20 cellular contexts compared by ENCODE assay signal in the genomic region with DNA sequence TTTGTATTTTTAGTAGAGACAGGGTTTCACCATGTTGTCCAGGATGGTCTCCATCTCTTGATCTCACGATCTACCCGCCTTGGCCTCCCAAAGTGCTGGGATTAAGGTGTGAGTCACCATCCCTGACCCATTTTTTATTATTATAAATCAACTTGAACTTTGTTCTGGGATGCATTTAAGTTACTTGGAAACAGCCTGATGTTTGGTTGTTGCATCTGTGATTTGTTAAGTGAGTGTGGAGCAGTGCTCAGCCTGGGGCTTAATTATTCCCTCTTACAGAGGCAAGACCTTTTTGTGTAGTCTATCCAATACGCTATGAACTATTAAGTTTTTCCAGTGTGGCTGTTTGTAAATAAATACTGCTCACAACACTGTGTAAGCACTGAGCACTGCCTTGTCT. TPM values are rescaled to one million over a fixed set of nuclear protein-coding genes. Genes with fewer than 3 reads are reported as not detected.
DNase-seq lines count a peak whose midpoint lies in the region; ATAC-seq, FAIRE-seq and TF ChIP-seq lines count a peak whose summit lies in the region.
"Had no signal": no experiment of that assay in that cellular context is flagged by ENCODE, and none has a peak within 500 bp of the region (broad histone marks: within the 10 kb centered on the region; RNA-seq: fewer than 3 reads in every experiment).

No MANE protein-coding gene starts in this region.

- H3K27ac ChIP-seq in GM12878 (ENCODE audit: control insufficient read depth, insufficient read depth) = peak overlapping the region; percentile 77; the same call in 1 of the 2 replicates

- in situ Hi-C loops in GM12878 (cut with MboI) = no loop called here

- WGBS in GM12878 (ENCODE audit: insufficient coverage, insufficient replicate concordance, low lambda C conversion rate, missing lambda C conversion rate) = 96% methylated on average over 3 of the region's 3 CpGs

- no peak for TF ChIP-seq RAD21 in GM12878 (IDR thresholded peaks at IDR 0.05; ENCODE audit: insufficient read depth, low read depth, low read length)

- 0 out of 4 replicates have a peak, but pooled peaks cover 0 to 4% of the 10 kb centered on the region in 2 experiments for H3K36me3 ChIP-seq in GM12878 (ENCODE audit: control insufficient read depth in 2 of 2, insufficient read depth in 2 of 2, low read length in 1 of 2)

- TF ChIP-seq EP300 in GM12878 (IDR thresholded peaks at IDR 0.05; ENCODE audit: borderline replicate concordance in 1 of 2, control insufficient read depth in 1 of 2, low read depth in 2 of 2, low read length in 2 of 2) = no peak

- SMC1A ChIA-PET in GM12878 (lab: Charles Lee; ENCODE audit: uncharacterized antibody, unreplicated experiment) = interaction anchor here (0.6 to 2.3 kb wide), 3 partner anchors 9 to 408 kb away, joined by 3 to 15 read pairs (median 5); no protein-coding TSS in a partner anchor

- no peak overlapping the region for H3K4me3 ChIP-seq in GM12878

- no peak overlapping the region for H3K9ac ChIP-seq in GM12878 (ENCODE audit: control insufficient read depth, insufficient read depth, low read length)

- no peak for FAIRE-seq in GM12878 (lab: Jason Lieb, UNC)

- no peaks in the 10 kb centered on the region for H3K4me1 Mint-ChIP-seq in activated naive CD4-positive, alpha-beta T cell treated with anti-CD3 and anti-CD28 coated beads, Interleukin-2, amount 10 ng/mL, durations not matched to agents 7 days and 5 days

- no peaks in the 10 kb centered on the region for H3K27me3 Mint-ChIP-seq in activated naive CD4-positive, alpha-beta T cell treated with anti-CD3 and anti-CD28 coated beads, Interleukin-2, amount 10 ng/mL, durations not matched to agents 7 days and 5 days
- H3K27me3 Mint-ChIP-seq: B cell; CD4-positive, alpha-beta T cell; IgD-negative memory B cell had no signal

- H3K9me3 ChIP-seq in GM12878 (replicated peaks; ENCODE audit: control insufficient read depth, insufficient read depth, low read length) = no peaks in the 10 kb centered on the region

- H3K9me3 Mint-ChIP-seq in activated naive CD4-positive, alpha-beta T cell treated with anti-CD3 and anti-CD28 coated beads, Interleukin-2, amount 10 ng/mL, durations not matched to agents 7 days and 5 days = no peaks in the 10 kb centered on the region
- H3K9me3 Mint-ChIP-seq: CD4-positive, alpha-beta T cell; IgD-negative memory B cell had no signal

- no peak overlapping the region for H3K4me3 Mint-ChIP-seq in activated naive CD4-positive, alpha-beta T cell treated with anti-CD3 and anti-CD28 coated beads, Interleukin-2, amount 10 ng/mL, durations not matched to agents 7 days and 5 days
- H3K4me3 Mint-ChIP-seq: CD4-positive, alpha-beta T cell had no signal

- H2AFZ ChIP-seq in GM12878 (ENCODE audit: control insufficient read depth, low read depth, low read length) = no peak overlapping the region

- peaks cover 33% of the 10 kb centered on the region for H3K4me1 ChIP-seq in GM12878 (ENCODE audit: control insufficient read depth, insufficient read depth, low read length)

- H3K27me3 ChIP-seq in GM12878 (replicated peaks in 1 of 2; ENCODE audit: control insufficient read depth in 2 of 2, insufficient read depth in 2 of 2, low read length in 1 of 2) = no peaks in the 10 kb centered on the region

- no peak for TF ChIP-seq CTCF in GM12878 (IDR thresholded peaks at IDR 0.05 in 2 of 3, conservative IDR thresholded peaks at IDR 0.05 in 1 of 3; ENCODE audit: control insufficient read depth in 2 of 3, extremely low read depth in 1 of 3, insufficient read depth in 1 of 3, low read depth in 3 of 3, low read length in 3 of 3)

- H4K20me1 ChIP-seq in GM12878 (ENCODE audit: control insufficient read depth, insufficient read depth) = no peaks in the 10 kb centered on the region

- ATAC-seq in GM12878 = no peak
- peak; percentile 26 for ATAC-seq in left colon

- peak overlapping the region; percentile 19 for H3K4me2 ChIP-seq in GM12878 (ENCODE audit: control insufficient read depth, insufficient read depth)

- POLR2A ChIA-PET in GM12878 (lab: Charles Lee) = interaction anchor here (2.1 kb wide), 1 partner anchor 26 kb away, joined by 5 read pairs; no protein-coding TSS in a partner anchor

- BruUV-seq in GM12878 (replicated peaks; lab: Mats Ljungman, UMichigan) = no TSS peak

- H3K36me3 Mint-ChIP-seq in activated naive CD4-positive, alpha-beta T cell treated with anti-CD3 and anti-CD28 coated beads, Interleukin-2, amount 10 ng/mL, durations not matched to agents 7 days and 5 days = peaks cover 1% of the 10 kb centered on the region

- peak; percentile 16 for DNase-seq in LHCN-M2 (ENCODE audit: low read depth)
- no peak for DNase-seq in GM12878 (ENCODE audit: low read depth, low spot score)
- no peak for DNase-seq in left colon
- no peak for DNase-seq in NCI-H446 treated with DMSO at 0.1 percent for 48 hours (lab: John Stamatoyannopoulos, UW)
- no peak for DNase-seq in NCI-H2196 treated with DMSO at 0.1 percent for 48 hours (lab: John Stamatoyannopoulos, UW; ENCODE audit: unreplicated experiment)
- DNase-seq in activated naive CD4-positive, alpha-beta T cell treated with anti-CD3 and anti-CD28 coated beads, Interleukin-2, amount 10 ng/mL, durations not matched to agents 7 days and 5 days = no peak
- DNase-seq in DMS79 treated with DMSO at 0.1 percent for 48 hours (lab: John Stamatoyannopoulos, UW) = no peak
- DNase-seq: CD4-positive, alpha-beta T cell; DMS53; H7; Kasumi-1; MV-4-11; NCI-H1417; NCI-H187 treated with DMSO at 0.1 percent for 48 hours; NCI-H69; NK-92 treated with Interleukin-12 subunit alpha and Interleukin-12 subunit beta, amount 100 ng/mL, for 24 hours; OCI-M1; RPMI8226 had no signal

- no peak for TF ChIP-seq POLR2A in GM12878 (IDR thresholded peaks at IDR 0.05; ENCODE audit: low read depth, low read length)

- RAD21 ChIA-PET in GM12878 (lab: Charles Lee; ENCODE audit: unreplicated experiment) = interaction anchor here (0.7 to 2.4 kb wide), 3 partner anchors 10 to 62 kb away, joined by 3 to 9 read pairs (median 4); no protein-coding TSS in a partner anchor

- H3K79me2 ChIP-seq in GM12878 (ENCODE audit: control insufficient read depth, insufficient read depth, low read length) = peaks cover 25% of the 10 kb centered on the region

- intact Hi-C loops in GM12878 (cut with micrococcal nuclease; ENCODE audit: unreplicated experiment) (loop anchor here (5.0 kb wide), 1 partner anchor 104 kb away; no protein-coding TSS in a partner anchor), left colon (cut with DNase I, micrococcal nuclease) (no loop called here)

- H3K27ac Mint-ChIP-seq in activated naive CD4-positive, alpha-beta T cell treated with anti-CD3 and anti-CD28 coated beads, Interleukin-2, amount 10 ng/mL, durations not matched to agents 7 days and 5 days = no peak overlapping the region
- H3K27ac Mint-ChIP-seq: CD4-positive, alpha-beta T cell had no signal

- CTCF ChIA-PET in GM12878 (lab: Yijun Ruan, JAX) = interaction anchor here (0.6 to 1.9 kb wide), 4 partner anchors 12 to 63 kb away, joined by 3 to 11 read pairs (median 4); no protein-coding TSS in a partner anchor
- CTCF ChIA-PET in activated naive CD4-positive, alpha-beta T cell treated with anti-CD3 and anti-CD28 coated beads, Interleukin-2, amount 10 ng/mL, durations not matched to agents 7 days and 5 days (lab: Charles Lee) = interaction anchor here (1.7 kb wide), 1 partner anchor 12 kb away, joined by 5 read pairs; no protein-coding TSS in a partner anchor

TF ChIP-seq in GM12878, 131 proteins besides CTCF, POLR2A, EP300 and RAD21 (continues in another document):
- no peak for TF ChIP-seq SREBF2 (IDR thresholded peaks at IDR 0.05; ENCODE audit: low read length)
- no peak for TF ChIP-seq JUND (IDR thresholded peaks at IDR 0.05; ENCODE audit: low read depth, low read length)
- no peak for TF ChIP-seq STAT3 (IDR thresholded peaks at IDR 0.05; ENCODE audit: low read depth, low read length)
- TF ChIP-seq, protein P1, sequence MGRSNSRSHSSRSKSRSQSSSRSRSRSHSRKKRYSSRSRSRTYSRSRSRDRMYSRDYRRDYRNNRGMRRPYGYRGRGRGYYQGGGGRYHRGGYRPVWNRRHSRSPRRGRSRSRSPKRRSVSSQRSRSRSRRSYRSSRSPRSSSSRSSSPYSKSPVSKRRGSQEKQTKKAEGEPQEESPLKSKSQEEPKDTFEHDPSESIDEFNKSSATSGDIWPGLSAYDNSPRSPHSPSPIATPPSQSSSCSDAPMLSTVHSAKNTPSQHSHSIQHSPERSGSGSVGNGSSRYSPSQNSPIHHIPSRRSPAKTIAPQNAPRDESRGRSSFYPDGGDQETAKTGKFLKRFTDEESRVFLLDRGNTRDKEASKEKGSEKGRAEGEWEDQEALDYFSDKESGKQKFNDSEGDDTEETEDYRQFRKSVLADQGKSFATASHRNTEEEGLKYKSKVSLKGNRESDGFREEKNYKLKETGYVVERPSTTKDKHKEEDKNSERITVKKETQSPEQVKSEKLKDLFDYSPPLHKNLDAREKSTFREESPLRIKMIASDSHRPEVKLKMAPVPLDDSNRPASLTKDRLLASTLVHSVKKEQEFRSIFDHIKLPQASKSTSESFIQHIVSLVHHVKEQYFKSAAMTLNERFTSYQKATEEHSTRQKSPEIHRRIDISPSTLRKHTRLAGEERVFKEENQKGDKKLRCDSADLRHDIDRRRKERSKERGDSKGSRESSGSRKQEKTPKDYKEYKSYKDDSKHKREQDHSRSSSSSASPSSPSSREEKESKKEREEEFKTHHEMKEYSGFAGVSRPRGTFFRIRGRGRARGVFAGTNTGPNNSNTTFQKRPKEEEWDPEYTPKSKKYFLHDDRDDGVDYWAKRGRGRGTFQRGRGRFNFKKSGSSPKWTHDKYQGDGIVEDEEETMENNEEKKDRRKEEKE (IDR thresholded peaks at IDR 0.05) = no peak
- no peak for TF ChIP-seq NR2F1 (conservative IDR thresholded peaks at IDR 0.05)

RNA-seq across cellular contexts. Expression of a gene that starts 32.6 kb away (rescaled TPM):
- total RNA-seq in LHCN-M2 (2014; rRNA removed) = 18.3 and 18.8 TPM in 2 replicates
- polyA plus RNA-seq in LHCN-M2 (2012) = 19.1 TPM
- 161 and 165 TPM in 2 replicates for total RNA-seq in GM12878 (2013; cell fraction: nucleolus; rRNA removed)
- 19.0 and 23.8 TPM in 2 replicates for total RNA-seq in GM12878 (2014; rRNA removed)
- total RNA-seq in GM12878 (2014; rRNA removed; fragmentation: Illumina TruSeq; extraction: Trizol) = 27.4 and 29.0 TPM in 2 replicates
- 28.4 and 32.0 TPM in 2 replicates for total RNA-seq in GM12878 (2021)
- polyA plus RNA-seq in GM12878 (2011; ENCODE audit: low read depth) = 26.8 TPM
- 45.5 and 56.4 TPM in 2 replicates for polyA plus RNA-seq in GM12878 (2011; rRNA removed)
- polyA plus RNA-seq in GM12878 (2011; cell fraction: cytosol; rRNA removed) = 27.5 and 36.6 TPM in 2 replicates
- 31.4 and 35.0 TPM in 2 replicates for polyA plus RNA-seq in GM12878 (2011; cell fraction: nucleus; rRNA removed)
- polyA plus RNA-seq in GM12878 (2012) = 28.6 and 31.1 TPM in 2 replicates
- 36.8 and 50.2 TPM in 2 replicates for polyA plus RNA-seq in GM12878 (2014; fragmentation: Illumina TruSeq; extraction: Trizol)
- 10 to 100 TPM; 17.6 to 21.5 TPM for polyA plus RNA-seq in GM12878 (2014; fragmentation: Nextera tagmentation; extraction: Ambion mirVana)
- polyA plus RNA-seq in GM12878 (2014; rRNA removed) = 25.2 and 31.4 TPM in 2 replicates
- polyA plus RNA-seq in GM12878 (2016; fragmentation: Nextera tagmentation; extraction: Ambion mirVana) = 10 to 100 TPM; 22.5 to 24.0 TPM
- 33.5 and 51.9 TPM in 2 replicates for polyA minus RNA-seq in GM12878 (2011; rRNA and poly(A)+ RNA removed)
- polyA minus RNA-seq in GM12878 (2011; cell fraction: cytosol; rRNA and poly(A)+ RNA removed) = 8.8 and 9.8 TPM in 2 replicates
- polyA minus RNA-seq in GM12878 (2011; cell fraction: nucleus; rRNA and poly(A)+ RNA removed) = 20.3 and 32.3 TPM in 2 replicates
- 10 to 100 TPM; 39.1 to 47.4 TPM for total RNA-seq in left colon
